Comparison of ENCODE assay signal across 12 cellular contexts in the genomic region with DNA sequence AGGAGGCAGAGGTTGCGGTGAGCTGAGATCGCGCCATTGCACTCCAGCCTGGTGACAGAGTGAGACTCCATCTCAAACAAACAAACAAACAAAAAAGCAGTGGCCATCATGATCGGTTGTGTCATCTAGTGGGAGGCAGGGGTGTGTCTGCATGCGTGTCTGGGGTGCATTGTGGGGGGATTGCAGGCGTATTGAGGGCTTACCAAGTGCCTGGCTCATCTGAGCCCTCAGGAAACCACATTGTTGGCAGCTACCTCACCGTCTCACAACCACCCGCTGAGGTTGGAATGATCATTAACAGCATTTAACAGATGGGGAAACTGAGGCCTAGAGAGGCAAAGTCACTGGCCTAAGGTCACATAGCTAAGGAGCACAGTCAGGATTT. TPM values are rescaled to one million over a fixed set of nuclear protein-coding genes. Genes with fewer than 3 reads are reported as not detected.
DNase-seq lines count a peak whose midpoint lies in the region; ATAC-seq and TF ChIP-seq lines count a peak whose summit lies in the region.
"Had no signal": no experiment of that assay in that cellular context is flagged by ENCODE, and none has a peak within 500 bp of the region (broad histone marks: within the 10 kb centered on the region; RNA-seq: fewer than 3 reads in every experiment).

No MANE protein-coding gene starts in this region.

- H2AK9ac ChIP-seq in IMR-90 (replicated peaks; ENCODE audit: low read depth, low read length, poor library complexity), result peak overlapping the region; percentile 85

- no peak overlapping the region for H2BK120ac ChIP-seq in IMR-90 (ENCODE audit: low read depth, low read length)

- H3K27me3 ChIP-seq in IMR-90 (ENCODE audit: control insufficient read depth, insufficient read depth, low read length), result no peaks in the 10 kb centered on the region
- no peaks in the 10 kb centered on the region for H3K27me3 ChIP-seq in mucosa of rectum (ENCODE audit: control insufficient read depth in 2 of 2, insufficient read depth in 2 of 2, low read length in 2 of 2)
- H3K27me3 ChIP-seq in stomach, result no peaks in the 10 kb centered on the region

- in situ Hi-C loops in IMR-90 (cut with MboI; ENCODE audit: low sequenced_read_pairs), result no loop called here

- no peak overlapping the region; the same call in 1 of the 2 replicates for H3K14ac ChIP-seq in IMR-90 (replicated peaks; ENCODE audit: low read depth, low read length)

- H3K36me3 ChIP-seq in IMR-90 (ENCODE audit: control insufficient read depth, insufficient read depth, low read length) (peaks cover 24% of the 10 kb centered on the region), mucosa of rectum (ENCODE audit: control insufficient read depth in 2 of 2, insufficient read depth in 2 of 2, low read length in 2 of 2) (no peaks in the 10 kb centered on the region), stomach (peaks cover 0 to 43% (median 37%) of the 10 kb centered on the region in 4 donors)

- peak overlapping the region; percentile 67 for H3K4ac ChIP-seq in IMR-90 (ENCODE audit: low read depth, low read length)

- no peak overlapping the region for H3K56ac ChIP-seq in IMR-90 (ENCODE audit: extremely low read depth, insufficient read depth, low read length)

- H3K4me1 ChIP-seq in IMR-90 (ENCODE audit: control insufficient read depth, insufficient read depth, low read length), result peaks cover 17% of the 10 kb centered on the region
- peaks cover 20 to 22% of the 10 kb centered on the region in 2 donors for H3K4me1 ChIP-seq in mucosa of rectum (ENCODE audit: control insufficient read depth in 2 of 2, insufficient read depth in 2 of 2, low read length in 2 of 2)
- H3K4me1 ChIP-seq in stomach, result peaks cover 60 to 87% (median 74%) of the 10 kb centered on the region in 4 donors

- CTCF ChIA-PET in IMR-90 (lab: Yijun Ruan, JAX), result interaction anchor here (0.9 kb wide), 1 partner anchor 17 kb away, joined by 4 read pairs; no protein-coding TSS in a partner anchor

- H2BK15ac ChIP-seq in IMR-90 (ENCODE audit: low read depth, low read length), result no peak overlapping the region

- H3K4me2 ChIP-seq in IMR-90 (ENCODE audit: low read depth, low read length), result no peak overlapping the region

- no peak for TF ChIP-seq RAD21 in IMR-90 (IDR thresholded peaks at IDR 0.05; ENCODE audit: low read length)

- no peak for ATAC-seq in IMR-90 (ENCODE audit: low read depth)
- ATAC-seq: activated CD4-positive, CD25-positive, alpha-beta regulatory T cell treated with anti-CD3 and anti-CD28 coated beads, Interleukin-2, amount 50 U/mL, for 24 hours had no signal

- H3K79me1 ChIP-seq in IMR-90 (ENCODE audit: low read depth in 1 of 2, low read length in 2 of 2), result peaks cover 12 to 60% of the 10 kb centered on the region in 2 experiments

- H3K27ac ChIP-seq in IMR-90 (ENCODE audit: insufficient read depth, low read length) (no peak overlapping the region; the same call in 1 of the 2 replicates), cingulate gyrus (ENCODE audit: low read depth, low read length) (peak overlapping the region; percentile 98), mucosa of rectum (ENCODE audit: low read depth in 2 of 2, low read length in 2 of 2) (peak overlapping the region; percentile 81 to 85), stomach (peak overlapping the region; percentile 85 to 100 (median 98))
- H3K27ac ChIP-seq: C4-2B had no signal

- no peak overlapping the region for H4K5ac ChIP-seq in IMR-90 (ENCODE audit: low read depth, low read length)

- BruUV-seq in IMR-90 (replicated peaks; lab: Mats Ljungman, UMichigan), result no TSS peak

- H3K9me1 ChIP-seq in IMR-90 (ENCODE audit: insufficient read depth, low read length), result 0 out of 2 replicates have a peak, but pooled peaks cover 9% of the 10 kb centered on the region

- TF ChIP-seq CTCF in IMR-90 (conservative IDR thresholded peaks at IDR 0.05; ENCODE audit: low read depth, low read length) (no peak), stomach (IDR thresholded peaks at IDR 0.05) (no peak)

- WGBS in IMR-90 (ENCODE audit: extremely low coverage in 2 of 2, insufficient read length in 1 of 2), 2 experiments, result no CpG with 5 or more reads among the region's 8 CpGs
- WGBS in stomach, 5 donors, result 59 to 72% (median 61%) methylated on average over 8 of the region's 8 CpGs

- no peak overlapping the region for H4K91ac ChIP-seq in IMR-90 (ENCODE audit: insufficient read depth, low read depth, low read length)

- H3K23ac ChIP-seq in IMR-90 (ENCODE audit: low read depth, low read length), result peak overlapping the region; percentile 51; the same call in 1 of the 2 replicates

- intact Hi-C loops in IMR-90 (cut with micrococcal nuclease), result no loop called here
- intact Hi-C loops in stomach (cut with DNase I; ENCODE audit: low total_unique reads), result no loop called here

- H3K9me3 ChIP-seq in IMR-90 (ENCODE audit: control insufficient read depth, insufficient read depth, low read length) (no peaks in the 10 kb centered on the region), mucosa of rectum (ENCODE audit: control insufficient read depth in 2 of 2, low read length in 2 of 2) (no peaks in the 10 kb centered on the region), stomach (no peaks in the 10 kb centered on the region)

- dilution Hi-C loops in IMR-90 (cut with HindIII; ENCODE audit: low sequenced_read_pairs, unreplicated experiment), result no loop called here

- H2AK5ac ChIP-seq in IMR-90 (ENCODE audit: low read depth, low read length), result peak overlapping the region; percentile 8; the same call in 1 of the 2 replicates

- H2AFZ ChIP-seq in IMR-90 (replicated peaks; ENCODE audit: low read length, poor library complexity), result no peak overlapping the region

- H2BK20ac ChIP-seq in IMR-90 (ENCODE audit: low read depth, low read length), result no peak overlapping the region

- TF ChIP-seq EP300 in stomach (IDR thresholded peaks at IDR 0.05), result no peak

- H3K4me3 ChIP-seq in IMR-90 (ENCODE audit: insufficient read depth, low read depth, low read length) (no peak overlapping the region), mucosa of rectum (ENCODE audit: low read length in 2 of 2) (no peak overlapping the region), stomach (peak overlapping the region in 3 of 4 donors; percentile 19 to 48 (median 33))

- H3K9ac ChIP-seq in IMR-90 (ENCODE audit: low read depth, low read length) (no peak overlapping the region), mucosa of rectum (ENCODE audit: low read depth in 1 of 2, low read length in 2 of 2) (peak overlapping the region in 1 of 2 donors; percentile 53)

- H3K18ac ChIP-seq in IMR-90 (ENCODE audit: low read depth, low read length), result no peak overlapping the region

- peak overlapping the region in 1 of 2 experiments; percentile 30; a peak in 1 of 4 replicates for H4K8ac ChIP-seq in IMR-90 (ENCODE audit: low read depth in 2 of 2, low read length in 2 of 2)

- H2BK5ac ChIP-seq in IMR-90 (ENCODE audit: low read depth, low read length, poor library complexity, severe bottlenecking), result no peak overlapping the region

- peaks cover 84% of the 10 kb centered on the region for H4K20me1 ChIP-seq in IMR-90 (ENCODE audit: insufficient read depth, low read length)

- TF ChIP-seq POLR2A in IMR-90 (IDR thresholded peaks at IDR 0.05; ENCODE audit: low read depth, low read length) (no peak), stomach (IDR thresholded peaks at IDR 0.05) (no peak)

- DNase-seq in IMR-90 (no peak), stomach (no peak), DMS79 (lab: John Stamatoyannopoulos, UW) (no peak), SW480 (ENCODE audit: low spot score) (no peak), C1 segment of cervical spinal cord (lab: John Stamatoyannopoulos, UW) (no peak), NCI-H1105 treated with DMSO at 0.1 percent for 48 hours (lab: John Stamatoyannopoulos, UW) (no peak)
- DNase-seq: DND-41, NCI-H2227 treated with DMSO at 0.1 percent for 48 hours had no signal

- POLR2A ChIA-PET in IMR-90 (lab: Charles Lee; ENCODE audit: unreplicated experiment), result no interaction called here

TF ChIP-seq in IMR-90, 13 proteins besides CTCF, POLR2A, EP300 and RAD21 (continues in another document):
- TF ChIP-seq BHLHE40 (IDR thresholded peaks at IDR 0.05; ENCODE audit: low read depth, low read length) (no peak), CEBPB (IDR thresholded peaks at IDR 0.05; ENCODE audit: low read depth, low read length) (no peak), RCOR1 (IDR thresholded peaks at IDR 0.05; ENCODE audit: insufficient replicate concordance, low read length) (no peak), MAZ (IDR thresholded peaks at IDR 0.05; ENCODE audit: borderline replicate concordance, low read depth, low read length) (no peak), FOS (IDR thresholded peaks at IDR 0.05; ENCODE audit: low read depth, low read length) (no peak), MAFK (IDR thresholded peaks at IDR 0.05; ENCODE audit: low read depth, low read length) (no peak), CHD1 (IDR thresholded peaks at IDR 0.05; ENCODE audit: low read depth, low read length) (no peak), RFX5 (IDR thresholded peaks at IDR 0.05; ENCODE audit: low read depth, low read length) (no peak), SMC3 (IDR thresholded peaks at IDR 0.05; ENCODE audit: low read depth, low read length) (no peak), NFE2L2 (IDR thresholded peaks at IDR 0.05; ENCODE audit: low read depth, low read length) (no peak)
- TF ChIP-seq, protein P1, sequence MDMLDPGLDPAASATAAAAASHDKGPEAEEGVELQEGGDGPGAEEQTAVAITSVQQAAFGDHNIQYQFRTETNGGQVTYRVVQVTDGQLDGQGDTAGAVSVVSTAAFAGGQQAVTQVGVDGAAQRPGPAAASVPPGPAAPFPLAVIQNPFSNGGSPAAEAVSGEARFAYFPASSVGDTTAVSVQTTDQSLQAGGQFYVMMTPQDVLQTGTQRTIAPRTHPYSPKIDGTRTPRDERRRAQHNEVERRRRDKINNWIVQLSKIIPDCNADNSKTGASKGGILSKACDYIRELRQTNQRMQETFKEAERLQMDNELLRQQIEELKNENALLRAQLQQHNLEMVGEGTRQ (IDR thresholded peaks at IDR 0.05; ENCODE audit: low read depth, low read length), result no peak
- TF ChIP-seq, protein P2, sequence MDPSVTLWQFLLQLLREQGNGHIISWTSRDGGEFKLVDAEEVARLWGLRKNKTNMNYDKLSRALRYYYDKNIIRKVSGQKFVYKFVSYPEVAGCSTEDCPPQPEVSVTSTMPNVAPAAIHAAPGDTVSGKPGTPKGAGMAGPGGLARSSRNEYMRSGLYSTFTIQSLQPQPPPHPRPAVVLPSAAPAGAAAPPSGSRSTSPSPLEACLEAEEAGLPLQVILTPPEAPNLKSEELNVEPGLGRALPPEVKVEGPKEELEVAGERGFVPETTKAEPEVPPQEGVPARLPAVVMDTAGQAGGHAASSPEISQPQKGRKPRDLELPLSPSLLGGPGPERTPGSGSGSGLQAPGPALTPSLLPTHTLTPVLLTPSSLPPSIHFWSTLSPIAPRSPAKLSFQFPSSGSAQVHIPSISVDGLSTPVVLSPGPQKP (IDR thresholded peaks at IDR 0.05; ENCODE audit: borderline replicate concordance, low read depth, low read length), result no peak

RNA-seq across cellular contexts. Expression of a gene that starts 30.5 kb away (rescaled TPM):
- total RNA-seq in IMR-90 (2012; rRNA removed), result 21.9 and 26.9 TPM in 2 replicates
- polyA plus RNA-seq in IMR-90 (2012; rRNA removed), result 29.2 and 32.1 TPM in 2 replicates
- 19.6 and 28.1 TPM in 2 replicates for polyA plus RNA-seq in IMR-90 (2012; cell fraction: cytosol; rRNA removed)
- polyA plus RNA-seq in IMR-90 (2012; cell fraction: nucleus; rRNA removed; ENCODE audit: low replicate concordance), result 23.6 and 45.1 TPM in 2 replicates
- 100 to 1,000 TPM in 2 of 5 donors, 10 to 100 TPM in 3; 32.3 to 251 (median 94.2) TPM for total RNA-seq in stomach
- polyA plus RNA-seq in stomach, result 10 to 100 TPM; 16.7 to 61.5 (median 34.2) TPM

Comparison
In these comparisons a context has a peak if more than half of its experiments do, and no peak if none do; other contexts are left out.
1. H3K4me3 ChIP-seq: peak in stomach (3 of 4); none in IMR-90 (single experiment) and mucosa of rectum (0 of 2).